18 cellular contexts compared by ENCODE assay signal in the genomic region with DNA sequence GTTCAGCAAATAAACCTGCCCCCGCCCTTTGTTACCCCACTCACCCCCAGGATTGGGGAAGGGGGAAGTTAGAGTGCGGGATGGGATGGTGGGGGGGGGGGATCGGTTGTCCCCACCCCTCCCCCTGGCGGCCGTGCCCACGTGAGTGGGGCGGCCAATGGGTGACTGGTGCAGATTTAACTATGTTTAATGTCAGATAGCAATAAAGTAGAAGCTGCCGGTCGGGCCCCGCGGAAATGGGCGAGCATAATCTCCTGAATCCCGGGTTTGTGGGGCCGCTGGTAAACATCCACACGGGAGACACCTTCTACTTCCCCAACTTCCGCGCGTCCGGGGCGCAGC. TPM values are rescaled to one million over a fixed set of nuclear protein-coding genes. Genes with fewer than 3 reads are reported as not detected.
DNase-seq lines count a peak whose midpoint lies in the region; ATAC-seq, FAIRE-seq and TF ChIP-seq lines count a peak whose summit lies in the region.
"Had no signal": no experiment of that assay in that cellular context is flagged by ENCODE, and none has a peak within 500 bp of the region (broad histone marks: within the 10 kb centered on the region; RNA-seq: fewer than 3 reads in every experiment).

A gene with protein sequence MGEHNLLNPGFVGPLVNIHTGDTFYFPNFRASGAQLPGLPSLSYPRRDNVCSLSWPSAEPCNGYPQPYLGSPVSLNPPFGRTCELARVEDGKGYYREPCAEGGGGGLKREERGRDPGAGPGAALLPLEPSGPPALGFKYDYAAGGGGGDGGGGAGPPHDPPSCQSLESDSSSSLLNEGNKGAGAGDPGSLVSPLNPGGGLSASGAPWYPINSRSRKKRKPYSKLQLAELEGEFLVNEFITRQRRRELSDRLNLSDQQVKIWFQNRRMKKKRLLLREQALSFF (plus strand): TSS at position 210 of the 342 bp plus-strand sequence. CDS start 27 bp downstream, at position 237.

- POLR2A ChIA-PET in HCT116 (lab: Charles Lee) = no interaction called here
- POLR2A ChIA-PET in K562 (lab: Yijun Ruan, JAX) = interaction anchor here (0.5 to 1.4 kb wide), 4 partner anchors 10 to 44 kb away, joined by 3 to 6 read pairs (median 4); a partner anchor contains a TSS

- TF ChIP-seq RAD21 in HCT116 (IDR thresholded peaks at IDR 0.05; ENCODE audit: low read depth) (no peak), K562 (CRISPR knock-in tag; conservative IDR thresholded peaks at IDR 0.05 in 1 of 2, IDR thresholded peaks at IDR 0.05 in 1 of 2) (no peak)

- no peak within 1 kb of the TSS for H3K27ac Mint-ChIP-seq in HFFc6

- no peak for ATAC-seq in HCT116
- ATAC-seq in K562 = no peak
- ATAC-seq in HG03280 (IDR thresholded peaks at IDR 0.05; ENCODE audit: unreplicated experiment) = no peak
- ATAC-seq: left lobe of liver had no signal

- H2AFZ ChIP-seq in HCT116 (ENCODE audit: low read depth, low read length, poor library complexity, severe bottlenecking) (no peak within 1 kb of the TSS), K562 (ENCODE audit: low read depth, low read length) (no peak within 1 kb of the TSS), osteoblast (ENCODE audit: low read length) (no peak within 1 kb of the TSS)

- no peaks in the 10 kb centered on the region for H3K9me2 ChIP-seq in HCT116 (ENCODE audit: insufficient read depth)

- BruUV-seq in HCT116 (replicated peaks; lab: Mats Ljungman, UMichigan) = no TSS peak
- BruUV-seq in K562 (replicated peaks; lab: Mats Ljungman, UMichigan) = no TSS peak

- no peaks in the 10 kb centered on the region for H4K20me1 ChIP-seq in HCT116 (ENCODE audit: insufficient read depth)
- H4K20me1 ChIP-seq in K562 (replicated peaks; ENCODE audit: control insufficient read depth, insufficient read depth, low read length) = peaks cover 17% of the 10 kb centered on the region
- H4K20me1 ChIP-seq in osteoblast (ENCODE audit: insufficient read depth, low read length) = no peaks in the 10 kb centered on the region

- H3K4me3 ChIP-seq in HCT116 (replicated peaks in 1 of 2; ENCODE audit: low read depth in 1 of 2, low read length in 2 of 2) = no peak within 1 kb of the TSS
- H3K4me3 ChIP-seq in K562 = no peak within 1 kb of the TSS
- H3K4me3 ChIP-seq in osteoblast (ENCODE audit: insufficient read depth, low read length) = no peak within 1 kb of the TSS
- H3K4me3 ChIP-seq: smooth muscle cell had no signal

- H3K79me2 ChIP-seq in HCT116 (ENCODE audit: insufficient read depth, low read length) = no peaks in the 10 kb centered on the region
- H3K79me2 ChIP-seq in K562 (ENCODE audit: control insufficient read depth, insufficient read depth, low read length) = no peaks in the 10 kb centered on the region
- H3K79me2 ChIP-seq in osteoblast (ENCODE audit: insufficient read depth, low read length) = no peaks in the 10 kb centered on the region

- H3K9ac ChIP-seq in HCT116 (ENCODE audit: low read length) (no peak within 1 kb of the TSS), K562 (ENCODE audit: insufficient read depth in 1 of 2, low read depth in 2 of 2, low read length in 2 of 2) (no peak within 1 kb of the TSS)

- peak; percentile 24 for DNase-seq in DMS 273 (lab: John Stamatoyannopoulos, UW; ENCODE audit: unreplicated experiment)
- DNase-seq in DMS 273 treated with DMSO at 0.1 percent for 48 hours (lab: John Stamatoyannopoulos, UW) = no peak
- DNase-seq in HCT116 (ENCODE audit: low read depth, low spot score) = no peak
- DNase-seq in K562 (ENCODE audit: extremely low read depth in 1 of 4, low spot score in 3 of 4) = no peak
- peak; percentile 88 for DNase-seq in osteoblast (ENCODE audit: insufficient read length, low spot score, missing footprints)
- DNase-seq in HFFc6 = no peak
- DNase-seq in cortex of kidney (lab: John Stamatoyannopoulos, UW) = no peak
- DNase-seq: cerebellar nuclear complex, DMS153, head of caudate nucleus, IMR-90 had no signal

- H3K9me1 ChIP-seq in K562 (ENCODE audit: control insufficient read depth, insufficient read depth, low read length) = no peaks in the 10 kb centered on the region

- H3K4me1 ChIP-seq in HCT116 (ENCODE audit: control insufficient read depth in 1 of 2, insufficient read depth in 2 of 2, low read length in 2 of 2) (peaks cover 12 to 15% of the 10 kb centered on the region in 2 experiments), K562 (replicated peaks in 1 of 2; ENCODE audit: control insufficient read depth in 2 of 2, insufficient read depth in 2 of 2, low read length in 2 of 2) (peaks cover 0 to 34% of the 10 kb centered on the region in 2 experiments; a peak in 2 of 5 replicates), osteoblast (ENCODE audit: insufficient read depth, low read length) (no peaks in the 10 kb centered on the region)

- H3K27me3 ChIP-seq in HCT116 (ENCODE audit: insufficient read depth, low read length) (no peaks in the 10 kb centered on the region), K562 (ENCODE audit: control insufficient read depth in 2 of 2, insufficient read depth in 2 of 2, low read length in 2 of 2) (peaks cover 61 to 87% of the 10 kb centered on the region in 2 experiments), osteoblast (ENCODE audit: insufficient read depth, low read length) (peaks cover 100% of the 10 kb centered on the region)

- intact Hi-C loops in HCT116 (cut with micrococcal nuclease) = no loop called here
- intact Hi-C loops in K562 (cut with micrococcal nuclease) = no loop called here

- no peaks in the 10 kb centered on the region for H3K36me3 ChIP-seq in HCT116 (ENCODE audit: control insufficient read depth in 1 of 2, insufficient read depth in 2 of 2, low read length in 2 of 2)
- no peaks in the 10 kb centered on the region for H3K36me3 ChIP-seq in K562 (ENCODE audit: control insufficient read depth, insufficient read depth, low read length)
- H3K36me3 ChIP-seq in osteoblast (ENCODE audit: insufficient read depth, low read length) = no peaks in the 10 kb centered on the region

- no peak for TF ChIP-seq EP300 in K562 (IDR thresholded peaks at IDR 0.05; ENCODE audit: low read length)

- H3K27ac ChIP-seq in HCT116 (ENCODE audit: low read depth, low read length) (no peak within 1 kb of the TSS; the same call in 1 of the 2 replicates), K562 (ENCODE audit: extremely low read depth, low read depth, low read length) (no peak within 1 kb of the TSS), osteoblast (ENCODE audit: low read depth, low read length) (no peak within 1 kb of the TSS)

- no peaks in the 10 kb centered on the region for H3K9me3 ChIP-seq in HCT116 (ENCODE audit: control insufficient read depth in 1 of 2, insufficient read depth in 1 of 2, low read depth in 1 of 2, low read length in 2 of 2)
- H3K9me3 ChIP-seq in K562 (replicated peaks; ENCODE audit: control insufficient read depth, insufficient read depth, low read depth, low read length) = no peaks in the 10 kb centered on the region
- no peaks in the 10 kb centered on the region for H3K9me3 ChIP-seq in osteoblast (ENCODE audit: low read depth, low read length)

- WGBS in K562 (ENCODE audit: insufficient coverage, low coverage, missing lambda C conversion rate) = 7% methylated on average over 5 of the region's 20 CpGs

- in situ Hi-C loops in K562 (cut with MboI) = no loop called here

- CTCF ChIA-PET in HCT116 (lab: Charles Lee) (interaction anchor here (0.8 kb wide), 1 partner anchor 30 kb away, joined by 3 read pairs; a partner anchor contains a TSS), K562 (lab: Yijun Ruan, JAX; ENCODE audit: low intra/inter-chr PET ratio) (no interaction called here)

- H3K4me2 ChIP-seq in HCT116 (ENCODE audit: low read length) (peak within 1 kb of the TSS; percentile 82), K562 (ENCODE audit: insufficient read depth, low read length) (no peak within 1 kb of the TSS), osteoblast (ENCODE audit: insufficient read depth, low read length) (no peak within 1 kb of the TSS)

- H3K27me3 Mint-ChIP-seq in HFFc6 (ENCODE audit: insufficient read depth) = peaks cover 71% of the 10 kb centered on the region

- TF ChIP-seq POLR2A in HCT116 (IDR thresholded peaks at IDR 0.05; ENCODE audit: borderline replicate concordance, extremely low read depth, insufficient read depth, insufficient read length) (no peak), K562 (conservative IDR thresholded peaks at IDR 0.05) (no peak)

- no peaks in the 10 kb centered on the region for H3K9me3 Mint-ChIP-seq in HFFc6
- H3K9me3 Mint-ChIP-seq: neural crest cell had no signal

- 0 out of 2 replicates have a peak, but pooled peaks cover 5% of the 10 kb centered on the region for H3K36me3 Mint-ChIP-seq in HFFc6 (ENCODE audit: low read depth)

- RAD21 ChIA-PET in HCT116 (lab: Charles Lee; ENCODE audit: low non-redundant PET in 1 of 2, low total read pairs in 2 of 2, uncharacterized antibody in 2 of 2, unreplicated experiment in 2 of 2) = no interaction called here

- no peak within 1 kb of the TSS for H3K4me3 Mint-ChIP-seq in HFFc6
- H3K4me3 Mint-ChIP-seq: neural crest cell had no signal

- peaks cover 6% of the 10 kb centered on the region for H3K4me1 Mint-ChIP-seq in HFFc6 (ENCODE audit: low read depth)
- H3K4me1 Mint-ChIP-seq: neural crest cell had no signal

- no peak for FAIRE-seq in K562 (lab: Jason Lieb, UNC)

- no peak for TF ChIP-seq CTCF in HCT116 (IDR thresholded peaks at IDR 0.05 in 2 of 3, conservative IDR thresholded peaks at IDR 0.05 in 1 of 3; ENCODE audit: borderline replicate concordance in 1 of 3, insufficient read depth in 1 of 3, low read depth in 2 of 3, low read length in 2 of 3)
- TF ChIP-seq CTCF in K562 (IDR thresholded peaks at IDR 0.05 in 2 of 3, conservative IDR thresholded peaks at IDR 0.05 in 1 of 3; ENCODE audit: insufficient read depth in 2 of 3, low read depth in 1 of 3, low read length in 3 of 3) = no peak
- no peak for TF ChIP-seq CTCF in osteoblast (IDR thresholded peaks at IDR 0.05; ENCODE audit: extremely low read depth, low read depth, low read length)
- TF ChIP-seq CTCF in HFFc6 (IDR thresholded peaks at IDR 0.05) = no peak

RNA-seq across cellular contexts. Expression of the gene that starts here (rescaled TPM):
- total RNA-seq in HCT116 (2021; ENCODE audit: unreplicated experiment) (not detected), K562 (2014; rRNA removed) (0.14 and 0.24 TPM in 2 replicates), K562 (2014; rRNA removed; fragmentation: Illumina TruSeq; extraction: Trizol) (0.07 and 0.13 TPM in 2 replicates), K562 (2015; rRNA removed; fragmentation: Illumina TruSeq; extraction: Trizol) (0.11 TPM in 2 replicates), K562 (2021) (0.11 and 0.27 TPM in 2 replicates), osteoblast (under 0.01 TPM in 1 of 2 replicates, not detected in the other)
- not detected in 2 replicates for polyA plus RNA-seq in HCT116 (2012)
- 0.16 TPM in 1 of 2 replicates, not detected in the other for total RNA-seq in K562 (2011; cell fraction: chromatin; rRNA removed; ENCODE audit: low replicate concordance)
- 0.17 and 0.26 TPM in 2 replicates for total RNA-seq in K562 (2011; cell fraction: nucleolus; rRNA removed)
- 0.22 and 0.23 TPM in 2 replicates for total RNA-seq in K562 (2011; cell fraction: nucleoplasm; rRNA removed)
- polyA plus RNA-seq in K562 (2011; rRNA removed) (0.04 and 0.07 TPM in 2 replicates), K562 (2014; fragmentation: Illumina TruSeq; extraction: Trizol) (0.28 and 0.36 TPM in 2 replicates), K562 (2014; fragmentation: Nextera tagmentation; extraction: Ambion mirVana) (under 1 TPM in 1 of 2 experiments, not detected in 1; 0.08 TPM), K562 (2014; rRNA removed) (0.05 and 0.19 TPM in 2 replicates)
- 0.12 and 0.15 TPM in 2 replicates for polyA plus RNA-seq in K562 (2011; cell fraction: cytosol; rRNA removed)
- 0.33 and 0.35 TPM in 2 replicates for polyA plus RNA-seq in K562 (2011; cell fraction: nucleus; rRNA removed)
- polyA plus RNA-seq in K562 (2012) = 0.12 and 0.83 TPM in 2 replicates
- polyA minus RNA-seq in K562 (2011; rRNA and poly(A)+ RNA removed) = 0.07 TPM in 1 of 2 replicates, not detected in the other
- polyA minus RNA-seq in K562 (2011; cell fraction: cytosol; rRNA and poly(A)+ RNA removed) = not detected in 2 replicates
- polyA minus RNA-seq in K562 (2011; cell fraction: nucleus; rRNA and poly(A)+ RNA removed) = 0.22 TPM in 1 of 2 replicates, not detected in the other
- not detected for total RNA-seq in HFFc6 (2021; fragmentation: NEBNext Ultra II Directional; extraction: Animal tissue kit (Norgen Biotek cat#: 25700))
- total RNA-seq: A172, IMR-90, left lobe of liver, NCI-H460, neural crest cell, smooth muscle cell, temporal lobe had no signal
- polyA plus RNA-seq: IMR-90 had no signal

Comparison
In these comparisons a context has a peak if more than half of its experiments do, and no peak if none do; other contexts are left out.
1. Peak in DNase-seq in osteoblast; RNA of the gene not detected or under 1 TPM.